In genomic region chr15:41695750-41696436, GRCh38 we compare ENCODE assay signal across 8 cellular contexts. TPM values are rescaled to one million over a fixed set of nuclear protein-coding genes. Genes with fewer than 3 reads are reported as not detected.
DNase-seq lines count a peak whose midpoint lies in the region; ATAC-seq and TF ChIP-seq lines count a peak whose summit lies in the region.

No MANE protein-coding gene starts in this region.

- no peaks in the 10 kb centered on the region for H3K27me3 ChIP-seq in CD4-positive, alpha-beta memory T cell (ENCODE audit: insufficient read depth, low read length)
- no peaks in the 10 kb centered on the region for H3K27me3 ChIP-seq in mammary epithelial cell (ENCODE audit: insufficient read depth, low read length)

- peak overlapping the region; percentile 6 to 92 (median 77) for H3K27ac Mint-ChIP-seq in CD4-positive, alpha-beta memory T cell

- WGBS in mammary epithelial cell (ENCODE audit: low coverage, missing lambda C conversion rate): 96% methylated on average over 8 of the region's 8 CpGs

- peaks cover 46% of the 10 kb centered on the region for H3K79me2 ChIP-seq in mammary epithelial cell (ENCODE audit: insufficient read depth, low read length)

- CTCF ChIA-PET in CD4-positive, alpha-beta memory T cell (lab: Charles Lee; ENCODE audit: partially characterized antibody): interaction anchor here (0.6 to 3.1 kb wide), 16 partner anchors 9 to 349 kb away, joined by 3 to 15 read pairs (median 4); partner anchors contain the start of genes MAPKBP1 and MGA
- CTCF ChIA-PET in mammary epithelial cell (lab: Charles Lee; ENCODE audit: low non-redundant PET): no interaction called here

- peak in 1 of 2 donors; percentile 19 for TF ChIP-seq CTCF in mammary epithelial cell (conservative IDR thresholded peaks at IDR 0.05 in 1 of 2, IDR thresholded peaks at IDR 0.05 in 1 of 2; ENCODE audit: extremely low read depth in 1 of 2, insufficient read depth in 1 of 2, low read depth in 1 of 2, low read length in 2 of 2)

- dilution Hi-C loops in mammary epithelial cell (cut with HindIII; ENCODE audit: low sequenced_read_pairs): no loop called here

- DNase-seq in CD4-positive, alpha-beta memory T cell: peak; percentile 45 to 67 (median 52)
- DNase-seq in SKM-1 treated with dmso at 0.1 percent for 144 hours (lab: John Stamatoyannopoulos, UW; ENCODE audit: unreplicated experiment): peak; percentile 51
- peak; percentile 6 for DNase-seq in mammary epithelial cell
- peak; percentile 35 for DNase-seq in medulla oblongata (ENCODE audit: extremely low spot score)
- no peak for DNase-seq in NCI-H1092 treated with DMSO at 0.1 percent for 48 hours (lab: John Stamatoyannopoulos, UW)

- peak overlapping the region; percentile 2 to 73 (median 54) for H3K4me3 Mint-ChIP-seq in CD4-positive, alpha-beta memory T cell

- no peaks in the 10 kb centered on the region for H3K9me3 Mint-ChIP-seq in CD4-positive, alpha-beta memory T cell

- POLR2A ChIA-PET in CD4-positive, alpha-beta memory T cell (lab: Charles Lee; ENCODE audit: partially characterized antibody): interaction anchor here (0.8 to 2.0 kb wide), 4 partner anchors 13 to 138 kb away, joined by 3 to 20 read pairs (median 5); partner anchors contain the start of gene MGA

- H3K4me3 ChIP-seq in CD4-positive, alpha-beta memory T cell (ENCODE audit: low read length in 2 of 2): no peak overlapping the region
- H3K4me3 ChIP-seq in mammary epithelial cell (replicated peaks in 1 of 3; ENCODE audit: insufficient read depth in 1 of 3, low read depth in 2 of 3, low read length in 3 of 3): no peak overlapping the region

- BruUV-seq in mammary epithelial cell (replicated peaks; lab: Mats Ljungman, UMichigan): no TSS peak

- H3K4me1 Mint-ChIP-seq in CD4-positive, alpha-beta memory T cell: peaks cover 34 to 54% (median 44%) of the 10 kb centered on the region in 4 donors

- H3K27ac ChIP-seq in CD4-positive, alpha-beta memory T cell (ENCODE audit: low read depth, low read length): peak overlapping the region; percentile 11
- no peak overlapping the region for H3K27ac ChIP-seq in mammary epithelial cell (ENCODE audit: insufficient read depth, low read depth, low read length)

- peaks cover 23% of the 10 kb centered on the region for H3K4me1 ChIP-seq in CD4-positive, alpha-beta memory T cell (ENCODE audit: insufficient read depth, low read length)
- H3K4me1 ChIP-seq in mammary epithelial cell (ENCODE audit: insufficient read depth, low read length): peaks cover 3% of the 10 kb centered on the region

- H4K20me1 ChIP-seq in mammary epithelial cell (ENCODE audit: insufficient read depth, low read length): no peaks in the 10 kb centered on the region

- H3K27me3 Mint-ChIP-seq in CD4-positive, alpha-beta memory T cell: no peaks in the 10 kb centered on the region

- no peak overlapping the region for H3K9ac ChIP-seq in mammary epithelial cell (ENCODE audit: insufficient read depth, low read length)

- H3K9me3 ChIP-seq in CD4-positive, alpha-beta memory T cell (ENCODE audit: control insufficient read depth in 1 of 2, low read length in 2 of 2): no peaks in the 10 kb centered on the region
- no peaks in the 10 kb centered on the region for H3K9me3 ChIP-seq in mammary epithelial cell (replicated peaks; ENCODE audit: insufficient read depth, low read length)

- H2AFZ ChIP-seq in mammary epithelial cell (ENCODE audit: low read depth, low read length): no peak overlapping the region

- ATAC-seq in GM19025 (IDR thresholded peaks at IDR 0.05; ENCODE audit: low read depth, unreplicated experiment): peak; percentile 83
- peak; percentile 84 for ATAC-seq in HG03175 (IDR thresholded peaks at IDR 0.05; ENCODE audit: unreplicated experiment)
- ATAC-seq in HG03039 (IDR thresholded peaks at IDR 0.05; ENCODE audit: unreplicated experiment): no peak

- intact Hi-C loops in CD4-positive, alpha-beta memory T cell (cut with micrococcal nuclease): loop anchor here (1.0 to 10.0 kb wide), 3 partner anchors 115 to 208 kb away; partner anchors contain the start of gene TYRO3
- intact Hi-C loops in mammary epithelial cell (cut with micrococcal nuclease): no loop called here

- peaks cover 20 to 30% of the 10 kb centered on the region in 2 donors for H3K36me3 Mint-ChIP-seq in CD4-positive, alpha-beta memory T cell

- peaks cover 16% of the 10 kb centered on the region for H3K36me3 ChIP-seq in CD4-positive, alpha-beta memory T cell (ENCODE audit: insufficient read depth, low read length)
- no peaks in the 10 kb centered on the region for H3K36me3 ChIP-seq in mammary epithelial cell (ENCODE audit: insufficient read depth, low read length)

- no peak overlapping the region for H3K4me2 ChIP-seq in mammary epithelial cell (ENCODE audit: insufficient read depth, low read depth, low read length)

- in situ Hi-C loops in mammary epithelial cell (cut with MboI; ENCODE audit: low sequenced_read_pairs in 2 of 2): no loop called here

RNA-seq across cellular contexts. Expression of gene MGA, which starts 35.7 kb away (rescaled TPM):
- 10 to 100 TPM; 70.1 to 74.9 TPM for total RNA-seq in CD4-positive, alpha-beta memory T cell
- polyA plus RNA-seq in CD4-positive, alpha-beta memory T cell: 10 to 100 TPM in 1 of 2 donors, 1 to 10 TPM in 1; 6.6 to 20.7 TPM
- total RNA-seq in mammary epithelial cell: 10 to 100 TPM; 22.8 to 30.3 TPM
- polyA plus RNA-seq in mammary epithelial cell: 3.7 TPM
- 53.2 TPM for polyA minus RNA-seq in mammary epithelial cell
